ENCODE assay signal across 8 cellular contexts in genomic region chr11:125592305-125593112, GRCh38. TPM values are rescaled to one million over a fixed set of nuclear protein-coding genes. Genes with fewer than 3 reads are reported as not detected.
DNase-seq lines count a peak whose midpoint lies in the region; TF ChIP-seq lines count a peak whose summit lies in the region.

Gene STT3A (plus strand): TSS chr11:125592852. CDS start chr11:125595916, 3,064 bp downstream.

- peak within 1 kb of the TSS; percentile 90 for H2AFZ ChIP-seq in neuron (ENCODE audit: low read depth, low read length)

- H3K9me3 ChIP-seq in neuron (ENCODE audit: low read length) (no peaks in the 10 kb centered on the region), subcutaneous abdominal adipose tissue (ENCODE audit: control insufficient read depth in 5 of 5, low read length in 5 of 5) (no peaks in the 10 kb centered on the region)

- CTCF ChIA-PET in activated naive CD4-positive, alpha-beta T cell treated with anti-CD3 and anti-CD28 coated beads for 36 hours (lab: Charles Lee), result interaction anchor here (0.6 to 5.9 kb wide), 3 partner anchors 22 to 99 kb away, joined by 3 to 22 read pairs (median 4); partner anchors contain the start of gene EI24

- H3K27me3 ChIP-seq in neuron (ENCODE audit: insufficient read depth, low read length) (no peaks in the 10 kb centered on the region), subcutaneous abdominal adipose tissue (ENCODE audit: control insufficient read depth in 5 of 5, insufficient read depth in 4 of 5, low read length in 5 of 5) (no peaks in the 10 kb centered on the region)

- H3K27ac ChIP-seq in subcutaneous abdominal adipose tissue (ENCODE audit: low read depth, low read length), result peak within 1 kb of the TSS; percentile 99

- TF ChIP-seq CTCF in HFF-Myc (IDR thresholded peaks at IDR 0.05; ENCODE audit: low read depth, low read length, missing control alignments), result no peak

- H3K27ac Mint-ChIP-seq in activated naive CD4-positive, alpha-beta T cell treated with anti-CD3 and anti-CD28 coated beads for 36 hours, result peak within 1 kb of the TSS; percentile 92

- H3K4me1 ChIP-seq in neuron (ENCODE audit: insufficient read depth, low read length) (peaks cover 21% of the 10 kb centered on the region), subcutaneous abdominal adipose tissue (ENCODE audit: control insufficient read depth in 5 of 5, insufficient read depth in 5 of 5, low read length in 5 of 5) (peaks cover 5 to 22% (median 17%) of the 10 kb centered on the region in 5 donors)

- peaks cover 24% of the 10 kb centered on the region for H3K36me3 Mint-ChIP-seq in activated naive CD4-positive, alpha-beta T cell treated with anti-CD3 and anti-CD28 coated beads for 36 hours (ENCODE audit: low read depth)

- H3K36me3 ChIP-seq in neuron (ENCODE audit: insufficient read depth, low read length) (peaks cover 12% of the 10 kb centered on the region), subcutaneous abdominal adipose tissue (ENCODE audit: control insufficient read depth in 5 of 5, insufficient read depth in 5 of 5, low read length in 5 of 5) (peaks cover 4 to 7% (median 6%) of the 10 kb centered on the region in 5 donors)

- intact Hi-C loops in activated naive CD4-positive, alpha-beta T cell treated with anti-CD3 and anti-CD28 coated beads for 36 hours (cut with micrococcal nuclease), result loop anchor here (1.0 to 5.0 kb wide), 8 partner anchors 23 to 715 kb away; partner anchors contain the start of genes CHEK1, EI24, FAM118B and FOXRED1

- H3K4me1 Mint-ChIP-seq in activated naive CD4-positive, alpha-beta T cell treated with anti-CD3 and anti-CD28 coated beads for 36 hours (ENCODE audit: low read depth), result peaks cover 51% of the 10 kb centered on the region

- peak within 1 kb of the TSS; percentile 98 to 100 (median 98) for H3K9ac ChIP-seq in subcutaneous abdominal adipose tissue (ENCODE audit: low read length in 5 of 5)

- H3K4me3 ChIP-seq in HFF-Myc (replicated peaks; ENCODE audit: low read depth, low read length), result peak within 1 kb of the TSS; percentile 76
- peak within 1 kb of the TSS; percentile 79 for H3K4me3 ChIP-seq in neuron (ENCODE audit: low read length)
- H3K4me3 ChIP-seq in subcutaneous abdominal adipose tissue (ENCODE audit: low read depth in 1 of 5, low read length in 5 of 5), result peak within 1 kb of the TSS; percentile 90 to 99 (median 97)

- no peaks in the 10 kb centered on the region for H3K9me3 Mint-ChIP-seq in activated naive CD4-positive, alpha-beta T cell treated with anti-CD3 and anti-CD28 coated beads for 36 hours

- H3K4me3 Mint-ChIP-seq in activated naive CD4-positive, alpha-beta T cell treated with anti-CD3 and anti-CD28 coated beads for 36 hours, result peak within 1 kb of the TSS; percentile 100

- no peaks in the 10 kb centered on the region for H3K27me3 Mint-ChIP-seq in activated naive CD4-positive, alpha-beta T cell treated with anti-CD3 and anti-CD28 coated beads for 36 hours (ENCODE audit: low read depth)

- DNase-seq in GM03348 (ENCODE audit: low spot score) (peak; percentile 98), HFF-Myc (ENCODE audit: extremely low read depth, low read depth) (peak; percentile 98), NAMALWA (ENCODE audit: low spot score) (peak; percentile 99), SK-N-DZ (ENCODE audit: low spot score) (peak; percentile 98), foreskin melanocyte (peak; percentile 100)
- DNase-seq in activated naive CD4-positive, alpha-beta T cell treated with anti-CD3 and anti-CD28 coated beads for 36 hours, result peak; percentile 99

RNA-seq across cellular contexts. Expression of gene STT3A, which starts in this region (rescaled TPM):
- polyA plus RNA-seq in SK-N-DZ (2014; cell fraction: cytosol; rRNA removed), result 33.3 and 41.1 TPM in 2 replicates
- polyA plus RNA-seq in SK-N-DZ (2014; cell fraction: nucleus; rRNA removed), result 33.9 and 36.9 TPM in 2 replicates
- 100 to 1,000 TPM; 111 to 113 TPM for total RNA-seq in activated naive CD4-positive, alpha-beta T cell treated with anti-CD3 and anti-CD28 coated beads for 36 hours

Comparison
In these comparisons a context has a peak if more than half of its experiments do, and no peak if none do; other contexts are left out.
1. Peak in every context shown above with its lines: DNase-seq, H3K4me3 ChIP-seq and H3K27ac ChIP-seq.